Comparison of ENCODE assay signal across 17 cellular contexts in the genomic region with DNA sequence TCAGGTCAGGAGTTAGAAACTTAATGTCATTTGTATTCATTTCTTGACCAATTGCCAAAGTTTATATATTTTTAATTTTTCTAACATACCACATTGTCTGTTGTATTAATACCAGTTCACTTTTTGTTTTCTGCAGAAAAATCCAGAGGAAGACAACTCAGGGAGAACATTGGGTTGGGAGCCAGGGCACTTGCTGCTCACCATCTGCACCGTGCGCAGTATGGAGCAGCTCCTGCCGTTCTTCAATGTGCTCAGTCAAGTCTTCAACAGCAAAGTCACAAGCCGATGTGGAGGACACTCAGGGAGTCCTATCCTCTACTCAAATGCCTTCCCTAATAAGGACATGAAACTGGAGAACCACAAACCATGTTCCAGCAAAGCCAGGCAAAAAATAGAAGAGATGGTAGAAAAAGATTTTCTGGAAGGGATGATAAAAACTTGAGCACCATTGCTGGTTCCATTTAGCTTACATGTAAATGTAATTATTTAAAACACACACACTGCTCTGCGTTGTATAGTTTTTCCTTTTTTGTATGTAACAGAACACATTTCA.
"Had no signal": no experiment of that assay in that cellular context is flagged by ENCODE, and none has a peak within 500 bp of the region (broad histone marks: within the 10 kb centered on the region; RNA-seq: fewer than 3 reads in every experiment).

No MANE protein-coding gene starts in this region.

- H3K4me1 ChIP-seq: heart left ventricle, prostate gland had no signal

- DNase-seq: effector CD4-positive, alpha-beta T cell; heart left ventricle; hippocampal formation; natural killer cell; ovary; stimulated activated CD4-positive, alpha-beta T cell treated with anti-CD3 and anti-CD28 coated beads, Interleukin-12 subunit alpha, Interleukin-12 subunit beta, amount 100 ng/mL, for 4 hours; stimulated activated naive CD4-positive, alpha-beta T cell; stomach had no signal

- H3K27me3 ChIP-seq: heart left ventricle, ovary, stomach had no signal

- H3K27ac ChIP-seq: coronary artery, heart left ventricle, ovary, prostate gland, skin epidermis, stomach, thoracic aorta had no signal

- FAIRE-seq: frontal cortex, islet of Langerhans, urothelium cell line had no signal

- H3K9me3 ChIP-seq: heart left ventricle, ovary, prostate gland, stomach, thoracic aorta had no signal

- ATAC-seq: heart left ventricle, left lobe of liver, natural killer cell, sciatic nerve had no signal

- H3K36me3 ChIP-seq: ovary had no signal

- H3K4me3 ChIP-seq: coronary artery, heart left ventricle, ovary, prostate gland, skin epidermis, stomach, thoracic aorta had no signal
